ENCODE assay signal across 8 cellular contexts in the genomic region with DNA sequence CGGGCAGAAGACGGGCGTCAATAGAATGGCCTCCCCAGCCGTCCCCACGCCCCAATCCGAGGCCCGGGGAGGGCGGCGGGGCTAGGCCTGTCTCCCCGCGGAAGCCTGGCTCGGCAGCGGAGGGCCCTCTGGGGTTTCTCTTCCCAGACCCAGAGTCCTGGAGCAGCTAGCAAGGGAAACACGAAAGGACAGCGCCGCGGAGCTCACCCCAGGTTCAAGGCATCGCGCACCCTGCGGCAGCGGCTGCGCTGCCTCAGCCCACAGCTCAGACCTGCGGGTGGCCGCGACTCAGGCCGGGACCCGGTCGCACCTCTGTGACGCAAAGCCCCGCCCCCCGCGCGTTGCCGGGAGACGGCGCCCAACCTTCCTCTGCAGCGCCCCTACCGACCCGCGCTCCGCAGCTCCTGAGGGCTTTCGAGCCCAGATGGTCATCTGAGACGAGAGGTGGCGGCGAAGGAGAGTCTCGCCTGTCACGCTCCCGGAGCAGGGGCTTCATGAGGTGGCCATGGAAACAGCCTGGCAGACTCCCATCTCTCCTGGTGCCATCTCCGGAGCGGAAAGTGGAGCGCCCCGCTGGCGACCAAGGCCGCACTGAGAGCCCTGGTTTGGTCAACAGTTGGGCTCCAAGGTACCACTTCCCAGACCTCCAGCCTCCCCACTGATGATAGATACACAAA. TPM values are rescaled to one million over a fixed set of nuclear protein-coding genes. Genes with fewer than 3 reads are reported as not detected.
DNase-seq lines count a peak whose midpoint lies in the region; ATAC-seq and TF ChIP-seq lines count a peak whose summit lies in the region.

A gene with protein sequence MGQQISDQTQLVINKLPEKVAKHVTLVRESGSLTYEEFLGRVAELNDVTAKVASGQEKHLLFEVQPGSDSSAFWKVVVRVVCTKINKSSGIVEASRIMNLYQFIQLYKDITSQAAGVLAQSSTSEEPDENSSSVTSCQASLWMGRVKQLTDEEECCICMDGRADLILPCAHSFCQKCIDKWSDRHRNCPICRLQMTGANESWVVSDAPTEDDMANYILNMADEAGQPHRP (minus strand): TSS at position 273 of the 677 bp plus-strand sequence. CDS start 7,029 bp downstream, outside the sequence.

- peak within 1 kb of the TSS; percentile 88 to 91 (median 91) for H3K4me3 ChIP-seq in liver (ENCODE audit: low read depth in 1 of 3, low read length in 3 of 3)

- H3K27me3 ChIP-seq in liver (ENCODE audit: control insufficient read depth in 4 of 4, insufficient read depth in 4 of 4, low read length in 3 of 4): no peaks in the 10 kb centered on the region

- DNase-seq in C1 segment of cervical spinal cord (lab: John Stamatoyannopoulos, UW) (peak; percentile 33 to 96 (median 91)), NCI-H526 (lab: John Stamatoyannopoulos, UW) (peak; percentile 89 to 98), dermis blood vessel endothelial cell (peak; percentile 96)
- peak; percentile 93 to 94 for DNase-seq in activated CD4-positive, alpha-beta T cell treated with anti-CD3 and anti-CD28 coated beads, Interleukin-2, amount 50 U/mL, for 4 hours
- peak; percentile 90 to 98 for DNase-seq in stimulated activated CD4-positive, alpha-beta T cell treated with anti-CD3 and anti-CD28 coated beads, Interleukin-4, amount 100 ng/mL, for 4 hours

- H3K36me3 ChIP-seq in liver (ENCODE audit: control insufficient read depth in 4 of 4, insufficient read depth in 3 of 4, low read depth in 1 of 4, low read length in 3 of 4): no peaks in the 10 kb centered on the region

- H3K27ac ChIP-seq in liver (ENCODE audit: low read depth in 1 of 2, low read length in 2 of 2): peak within 1 kb of the TSS; percentile 77 to 87

- ATAC-seq in GM19324 (IDR thresholded peaks at IDR 0.05; ENCODE audit: low FRiP score, unreplicated experiment) (peak; percentile 99), HG03469 (IDR thresholded peaks at IDR 0.05; ENCODE audit: unreplicated experiment) (peak; percentile 87)

- TF ChIP-seq CTCF in liver (IDR thresholded peaks at IDR 0.05; ENCODE audit: low read depth, low read length, missing input control): peak; percentile 75

- H3K9ac ChIP-seq in liver (ENCODE audit: low read depth in 1 of 2, low read length in 2 of 2): peak within 1 kb of the TSS; percentile 82 to 98

- 1% methylated on average over 54 of the region's 54 CpGs for WGBS in liver

- TF ChIP-seq RAD21 in liver (IDR thresholded peaks at IDR 0.05): peak in 1 of 2 donors; percentile 65

- H3K9me3 ChIP-seq in liver (ENCODE audit: control insufficient read depth in 4 of 4, low read length in 3 of 4): no peaks in the 10 kb centered on the region

- peaks cover 0 to 10% (median 7%) of the 10 kb centered on the region in 4 donors for H3K4me1 ChIP-seq in liver (ENCODE audit: control insufficient read depth in 4 of 4, insufficient read depth in 4 of 4, low read length in 3 of 4)

TF ChIP-seq in liver, 16 proteins besides CTCF, POLR2A, EP300 and RAD21:
- TF ChIP-seq HNF4A (conservative IDR thresholded peaks at IDR 0.05): no peak
- peak; percentile 62 for TF ChIP-seq SP1 (IDR thresholded peaks at IDR 0.05)
- no peak for TF ChIP-seq EGR1 (IDR thresholded peaks at IDR 0.05; ENCODE audit: low read depth in 2 of 2)
- no peak for TF ChIP-seq NR2F2 (IDR thresholded peaks at IDR 0.05)
- no peak for TF ChIP-seq FOXA2 (IDR thresholded peaks at IDR 0.05)
- TF ChIP-seq, protein P1, sequence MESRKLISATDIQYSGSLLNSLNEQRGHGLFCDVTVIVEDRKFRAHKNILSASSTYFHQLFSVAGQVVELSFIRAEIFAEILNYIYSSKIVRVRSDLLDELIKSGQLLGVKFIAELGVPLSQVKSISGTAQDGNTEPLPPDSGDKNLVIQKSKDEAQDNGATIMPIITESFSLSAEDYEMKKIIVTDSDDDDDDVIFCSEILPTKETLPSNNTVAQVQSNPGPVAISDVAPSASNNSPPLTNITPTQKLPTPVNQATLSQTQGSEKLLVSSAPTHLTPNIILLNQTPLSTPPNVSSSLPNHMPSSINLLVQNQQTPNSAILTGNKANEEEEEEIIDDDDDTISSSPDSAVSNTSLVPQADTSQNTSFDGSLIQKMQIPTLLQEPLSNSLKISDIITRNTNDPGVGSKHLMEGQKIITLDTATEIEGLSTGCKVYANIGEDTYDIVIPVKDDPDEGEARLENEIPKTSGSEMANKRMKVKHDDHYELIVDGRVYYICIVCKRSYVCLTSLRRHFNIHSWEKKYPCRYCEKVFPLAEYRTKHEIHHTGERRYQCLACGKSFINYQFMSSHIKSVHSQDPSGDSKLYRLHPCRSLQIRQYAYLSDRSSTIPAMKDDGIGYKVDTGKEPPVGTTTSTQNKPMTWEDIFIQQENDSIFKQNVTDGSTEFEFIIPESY (IDR thresholded peaks at IDR 0.05): no peak
- TF ChIP-seq YY1 (IDR thresholded peaks at IDR 0.05): peak; percentile 85
- TF ChIP-seq, protein P2, sequence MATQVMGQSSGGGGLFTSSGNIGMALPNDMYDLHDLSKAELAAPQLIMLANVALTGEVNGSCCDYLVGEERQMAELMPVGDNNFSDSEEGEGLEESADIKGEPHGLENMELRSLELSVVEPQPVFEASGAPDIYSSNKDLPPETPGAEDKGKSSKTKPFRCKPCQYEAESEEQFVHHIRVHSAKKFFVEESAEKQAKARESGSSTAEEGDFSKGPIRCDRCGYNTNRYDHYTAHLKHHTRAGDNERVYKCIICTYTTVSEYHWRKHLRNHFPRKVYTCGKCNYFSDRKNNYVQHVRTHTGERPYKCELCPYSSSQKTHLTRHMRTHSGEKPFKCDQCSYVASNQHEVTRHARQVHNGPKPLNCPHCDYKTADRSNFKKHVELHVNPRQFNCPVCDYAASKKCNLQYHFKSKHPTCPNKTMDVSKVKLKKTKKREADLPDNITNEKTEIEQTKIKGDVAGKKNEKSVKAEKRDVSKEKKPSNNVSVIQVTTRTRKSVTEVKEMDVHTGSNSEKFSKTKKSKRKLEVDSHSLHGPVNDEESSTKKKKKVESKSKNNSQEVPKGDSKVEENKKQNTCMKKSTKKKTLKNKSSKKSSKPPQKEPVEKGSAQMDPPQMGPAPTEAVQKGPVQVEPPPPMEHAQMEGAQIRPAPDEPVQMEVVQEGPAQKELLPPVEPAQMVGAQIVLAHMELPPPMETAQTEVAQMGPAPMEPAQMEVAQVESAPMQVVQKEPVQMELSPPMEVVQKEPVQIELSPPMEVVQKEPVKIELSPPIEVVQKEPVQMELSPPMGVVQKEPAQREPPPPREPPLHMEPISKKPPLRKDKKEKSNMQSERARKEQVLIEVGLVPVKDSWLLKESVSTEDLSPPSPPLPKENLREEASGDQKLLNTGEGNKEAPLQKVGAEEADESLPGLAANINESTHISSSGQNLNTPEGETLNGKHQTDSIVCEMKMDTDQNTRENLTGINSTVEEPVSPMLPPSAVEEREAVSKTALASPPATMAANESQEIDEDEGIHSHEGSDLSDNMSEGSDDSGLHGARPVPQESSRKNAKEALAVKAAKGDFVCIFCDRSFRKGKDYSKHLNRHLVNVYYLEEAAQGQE (IDR thresholded peaks at IDR 0.05): no peak

RNA-seq across cellular contexts. Expression of the gene that starts here (rescaled TPM):
- total RNA-seq in dermis blood vessel endothelial cell (42.4 and 50.1 TPM in 2 replicates), liver (10 to 100 TPM; 14.3 to 14.6 TPM)
- 10 to 100 TPM in 1 of 2 donors, 1 to 10 TPM in 1; 6.9 to 11.7 TPM for polyA plus RNA-seq in liver

Comparison
In these comparisons a context has a peak if more than half of its experiments do, and no peak if none do; other contexts are left out.
1. Peak in every context shown above with its lines: DNase-seq, ATAC-seq, H3K4me3 ChIP-seq and H3K27ac ChIP-seq.